ENCODE assay signal across 8 cellular contexts in genomic region chrX:109536439-109537323, GRCh38. TPM values are rescaled to one million over a fixed set of nuclear protein-coding genes. Genes with fewer than 3 reads are reported as not detected.
DNase-seq lines count a peak whose midpoint lies in the region; ATAC-seq and TF ChIP-seq lines count a peak whose summit lies in the region.

NXT2 (plus strand) TSS chrX:109536844; CDS start chrX:109537007, 163 bp downstream.

- DNase-seq in Ammon's horn (ENCODE audit: low spot score) (peak; percentile 96), NCI-H460 (ENCODE audit: extremely low read depth, low read depth) (peak; percentile 88), cerebellar cortex (ENCODE audit: low spot score) (peak; percentile 91), islet precursor cell (peak; percentile 94)
- DNase-seq in activated CD4-positive, CD25-positive, alpha-beta regulatory T cell treated with anti-CD3 and anti-CD28 coated beads, Interleukin-2, amount 50 U/mL, for 72 hours, result peak; percentile 78
- DNase-seq in stimulated activated CD4-positive, alpha-beta T cell treated with anti-CD3 and anti-CD28 coated beads, Interleukin-12 subunit alpha, Interleukin-12 subunit beta, amount 100 ng/mL, for 4 hours, result peak; percentile 75

- TF ChIP-seq POLR2A in GM19193 (IDR thresholded peaks at IDR 0.05; ENCODE audit: extremely low read depth, insufficient read depth, insufficient read length), result peak; percentile 86

- ATAC-seq in HG03432 (IDR thresholded peaks at IDR 0.05; ENCODE audit: unreplicated experiment), result peak; percentile 98

RNA-seq across cellular contexts. Expression of gene NXT2, which starts in this region (rescaled TPM):
- 34.1 and 37.6 TPM in 2 replicates for total RNA-seq in NCI-H460 (2014; rRNA removed; shearing (Covaris generic))
- polyA plus RNA-seq in NCI-H460 (2014; cell fraction: nucleus; rRNA removed), result 19.5 and 20.8 TPM in 2 replicates

Comparison
In these comparisons a context has a peak if more than half of its experiments do, and no peak if none do; other contexts are left out.
1. Peak in every context shown above with its lines: DNase-seq and ATAC-seq.